8 cellular contexts compared by ENCODE assay signal in genomic region chr6:134175532-134176282, GRCh38.
DNase-seq lines count a peak whose midpoint lies in the region; ATAC-seq and TF ChIP-seq lines count a peak whose summit lies in the region.

No MANE protein-coding gene starts in this region.

- ATAC-seq in GM21360 (IDR thresholded peaks at IDR 0.05; ENCODE audit: unreplicated experiment) (peak; percentile 3), IMR-90 (ENCODE audit: low read depth) (peak; percentile 28)
- no peak for ATAC-seq in stimulated activated memory B cell treated with anti-CD40 and anti-IgM and Interleukin-4, amounts not matched to agents 10 μg/mL and 1 μg/mL and 100 μg/mL, for 72 hours

- peak overlapping the region; percentile 73 to 90 (median 80) for H3K4me3 ChIP-seq in BLaER1 treated with 17β-estradiol and CSF1 and Interleukin-3, amounts not matched to agents 10 nM and 100 nM
- H3K4me3 ChIP-seq in IMR-90 (ENCODE audit: insufficient read depth, low read depth, low read length) (peak overlapping the region; percentile 62), endodermal cell (ENCODE audit: low read length) (peak overlapping the region; percentile 90), mesodermal cell (ENCODE audit: extremely low read depth, insufficient read depth, low read length, poor library complexity, severe bottlenecking) (peak overlapping the region; percentile 59)

- peaks cover 15% of the 10 kb centered on the region for H3K4me1 Mint-ChIP-seq in endodermal cell
- peaks cover 53% of the 10 kb centered on the region for H3K4me1 Mint-ChIP-seq in stimulated activated memory B cell treated with anti-CD40 and anti-IgM and Interleukin-4, amounts not matched to agents 10 μg/mL and 1 μg/mL and 100 μg/mL, for 72 hours

- H3K4ac ChIP-seq in IMR-90 (ENCODE audit: low read depth, low read length) = peak overlapping the region; percentile 90

- H4K20me1 ChIP-seq in BLaER1 treated with 17β-estradiol and CSF1 and Interleukin-3, amounts not matched to agents 10 nM and 100 nM = peaks cover 26 to 39% (median 37%) of the 10 kb centered on the region in 11 experiments; a peak in 21 of 22 replicates
- peaks cover 40% of the 10 kb centered on the region for H4K20me1 ChIP-seq in IMR-90 (ENCODE audit: insufficient read depth, low read length)

- TF ChIP-seq POLR2A in IMR-90 (IDR thresholded peaks at IDR 0.05; ENCODE audit: low read depth, low read length) = no peak; the same call in 1 of the 2 replicates

- in situ Hi-C loops in IMR-90 (cut with MboI; ENCODE audit: low sequenced_read_pairs) = loop anchor here (10.0 kb wide), 1 partner anchor 239 kb away; no protein-coding TSS in a partner anchor

- DNase-seq in IMR-90 (peak; percentile 78), endodermal cell (peak; percentile 88), GF-D8 (lab: John Stamatoyannopoulos, UW) (no peak)
- DNase-seq in activated CD4-positive, alpha-beta T cell treated with anti-CD3 and anti-CD28 coated beads for 48 hours = peak; percentile 65

- H2BK20ac ChIP-seq in IMR-90 (ENCODE audit: low read depth, low read length) = peak overlapping the region; percentile 70

- H3K27ac Mint-ChIP-seq in endodermal cell = peak overlapping the region; percentile 67
- peak overlapping the region; percentile 75 for H3K27ac Mint-ChIP-seq in stimulated activated memory B cell treated with anti-CD40 and anti-IgM and Interleukin-4, amounts not matched to agents 10 μg/mL and 1 μg/mL and 100 μg/mL, for 72 hours

- H3K27me3 Mint-ChIP-seq in endodermal cell (ENCODE audit: insufficient read depth) = peaks cover 25% of the 10 kb centered on the region
- H3K27me3 Mint-ChIP-seq in stimulated activated memory B cell treated with anti-CD40 and anti-IgM and Interleukin-4, amounts not matched to agents 10 μg/mL and 1 μg/mL and 100 μg/mL, for 72 hours = no peaks in the 10 kb centered on the region

- 0% methylated on average over 25 of the region's 44 CpGs; no CpG with 5 or more reads in 1 of the 2 experiments for WGBS in IMR-90 (ENCODE audit: extremely low coverage in 2 of 2, insufficient read length in 1 of 2), 2 experiments
- 2 to 4% methylated on average over 24 to 44 of the region's 44 CpGs for WGBS in endodermal cell (ENCODE audit: insufficient coverage in 1 of 2, insufficient read length in 1 of 2), 2 experiments
- 0 to 2% methylated on average over 32 to 39 of the region's 44 CpGs for WGBS in mesodermal cell (ENCODE audit: insufficient coverage in 2 of 2), 2 experiments

- peak overlapping the region; percentile 93 for H4K91ac ChIP-seq in IMR-90 (ENCODE audit: insufficient read depth, low read depth, low read length)

- H3K23ac ChIP-seq in IMR-90 (ENCODE audit: low read depth, low read length) = peak overlapping the region; percentile 78

- peak overlapping the region; percentile 68 for H3K56ac ChIP-seq in IMR-90 (ENCODE audit: extremely low read depth, insufficient read depth, low read length)

- CTCF ChIA-PET in IMR-90 (lab: Yijun Ruan, JAX) = interaction anchor here (0.5 kb wide), 1 partner anchor 221 kb away, joined by 3 read pairs; no protein-coding TSS in a partner anchor

- peak overlapping the region; percentile 68 for H3K4me3 Mint-ChIP-seq in endodermal cell
- H3K4me3 Mint-ChIP-seq in stimulated activated memory B cell treated with anti-CD40 and anti-IgM and Interleukin-4, amounts not matched to agents 10 μg/mL and 1 μg/mL and 100 μg/mL, for 72 hours = peak overlapping the region; percentile 90

- H4K8ac ChIP-seq in IMR-90 (ENCODE audit: low read depth in 2 of 2, low read length in 2 of 2) = peak overlapping the region; percentile 89 to 91

- peak overlapping the region; percentile 84 for H2BK120ac ChIP-seq in IMR-90 (ENCODE audit: low read depth, low read length)

- no peaks in the 10 kb centered on the region for H3K9me3 ChIP-seq in BLaER1 treated with 17β-estradiol and CSF1 and Interleukin-3, amounts not matched to agents 10 nM and 100 nM (replicated peaks in 1 of 11)
- no peaks in the 10 kb centered on the region for H3K9me3 ChIP-seq in IMR-90 (ENCODE audit: control insufficient read depth, insufficient read depth, low read length)
- H3K9me3 ChIP-seq in endodermal cell (ENCODE audit: control insufficient read depth, low read length) = no peaks in the 10 kb centered on the region
- H3K9me3 ChIP-seq in mesodermal cell (ENCODE audit: control insufficient read depth, low read length) = no peaks in the 10 kb centered on the region

- POLR2A ChIA-PET in IMR-90 (lab: Charles Lee; ENCODE audit: unreplicated experiment) = interaction anchor here (0.7 kb wide), 1 partner anchor 198 kb away, joined by 3 read pairs; no protein-coding TSS in a partner anchor

- H4K5ac ChIP-seq in IMR-90 (ENCODE audit: low read depth, low read length) = peak overlapping the region; percentile 43

- peak overlapping the region; percentile 90 for H2AFZ ChIP-seq in IMR-90 (replicated peaks; ENCODE audit: low read length, poor library complexity)

- dilution Hi-C loops in IMR-90 (cut with HindIII; ENCODE audit: low sequenced_read_pairs, unreplicated experiment) = no loop called here

- H3K36me3 ChIP-seq in BLaER1 treated with 17β-estradiol and CSF1 and Interleukin-3, amounts not matched to agents 10 nM and 100 nM = peaks cover 28 to 39% (median 31%) of the 10 kb centered on the region in 11 experiments
- H3K36me3 ChIP-seq in IMR-90 (ENCODE audit: control insufficient read depth, insufficient read depth, low read length) = peaks cover 30% of the 10 kb centered on the region
- peaks cover 8% of the 10 kb centered on the region for H3K36me3 ChIP-seq in endodermal cell (ENCODE audit: control insufficient read depth, insufficient read depth, low read length)
- peaks cover 32% of the 10 kb centered on the region for H3K36me3 ChIP-seq in mesodermal cell (ENCODE audit: control insufficient read depth, insufficient read depth, low read length)

- no peak for TF ChIP-seq CTCF in IMR-90 (conservative IDR thresholded peaks at IDR 0.05; ENCODE audit: low read depth, low read length)
- no peak for TF ChIP-seq CTCF in endodermal cell (conservative IDR thresholded peaks at IDR 0.05)

- TF ChIP-seq RAD21 in IMR-90 (IDR thresholded peaks at IDR 0.05; ENCODE audit: low read length) = no peak

- H2AK5ac ChIP-seq in IMR-90 (ENCODE audit: low read depth, low read length) = peak overlapping the region; percentile 20

- intact Hi-C loops in IMR-90 (cut with micrococcal nuclease) = loop anchor here (1.0 to 5.0 kb wide), 5 partner anchors 121 to 375 kb away; no protein-coding TSS in a partner anchor

- no peaks in the 10 kb centered on the region for H3K9me3 Mint-ChIP-seq in endodermal cell
- no peaks in the 10 kb centered on the region for H3K9me3 Mint-ChIP-seq in stimulated activated memory B cell treated with anti-CD40 and anti-IgM and Interleukin-4, amounts not matched to agents 10 μg/mL and 1 μg/mL and 100 μg/mL, for 72 hours

- H3K18ac ChIP-seq in IMR-90 (ENCODE audit: low read depth, low read length) = peak overlapping the region; percentile 59

- peaks cover 13% of the 10 kb centered on the region for H3K9me1 ChIP-seq in IMR-90 (ENCODE audit: insufficient read depth, low read length)

- peak overlapping the region; percentile 33; the same call in 2 of the 3 replicates for H2BK15ac ChIP-seq in IMR-90 (ENCODE audit: low read depth, low read length)

- H3K4me1 ChIP-seq in BLaER1 treated with 17β-estradiol and CSF1 and Interleukin-3, amounts not matched to agents 10 nM and 100 nM = peaks cover 46 to 64% (median 55%) of the 10 kb centered on the region in 10 experiments
- peaks cover 11% of the 10 kb centered on the region for H3K4me1 ChIP-seq in IMR-90 (ENCODE audit: control insufficient read depth, insufficient read depth, low read length)
- no peaks in the 10 kb centered on the region for H3K4me1 ChIP-seq in endodermal cell (ENCODE audit: control insufficient read depth, insufficient read depth, low read length)
- peaks cover 29% of the 10 kb centered on the region for H3K4me1 ChIP-seq in mesodermal cell (ENCODE audit: control insufficient read depth, insufficient read depth, low read length, poor library complexity, severe bottlenecking)

- peaks cover 0 to 14% (median 9%) of the 10 kb centered on the region in 11 experiments; a peak in 15 of 22 replicates for H3K27me3 ChIP-seq in BLaER1 treated with 17β-estradiol and CSF1 and Interleukin-3, amounts not matched to agents 10 nM and 100 nM
- H3K27me3 ChIP-seq in IMR-90 (ENCODE audit: control insufficient read depth, insufficient read depth, low read length) (no peaks in the 10 kb centered on the region), endodermal cell (ENCODE audit: control insufficient read depth, insufficient read depth, low read length, poor library complexity, severe bottlenecking) (peaks cover 27% of the 10 kb centered on the region)

- H3K27ac ChIP-seq in BLaER1 treated with 17β-estradiol and CSF1 and Interleukin-3, amounts not matched to agents 10 nM and 100 nM = peak overlapping the region; percentile 90 to 100 (median 94)
- H3K27ac ChIP-seq in IMR-90 (ENCODE audit: insufficient read depth, low read length) (peak overlapping the region; percentile 76), endodermal cell (ENCODE audit: low read depth, low read length) (no peak overlapping the region), mesodermal cell (ENCODE audit: low read depth, low read length, severe bottlenecking) (peak overlapping the region; percentile 95)

- H3K4me2 ChIP-seq in BLaER1 treated with 17β-estradiol and CSF1 and Interleukin-3, amounts not matched to agents 10 nM and 100 nM = peak overlapping the region; percentile 86 to 98 (median 95)
- H3K4me2 ChIP-seq in IMR-90 (ENCODE audit: low read depth, low read length) = peak overlapping the region; percentile 75

- peak overlapping the region; percentile 89 to 100 (median 93) for H3K9ac ChIP-seq in BLaER1 treated with 17β-estradiol and CSF1 and Interleukin-3, amounts not matched to agents 10 nM and 100 nM
- H3K9ac ChIP-seq in IMR-90 (ENCODE audit: low read depth, low read length) (peak overlapping the region; percentile 72), endodermal cell (ENCODE audit: extremely low read depth, low read length, poor library complexity, severe bottlenecking) (peak overlapping the region; percentile 55)

- H3K14ac ChIP-seq in IMR-90 (replicated peaks; ENCODE audit: low read depth, low read length) = peak overlapping the region; percentile 77

- peak overlapping the region; percentile 85 for H2AK9ac ChIP-seq in IMR-90 (replicated peaks; ENCODE audit: low read depth, low read length, poor library complexity)

- BruUV-seq in IMR-90 (replicated peaks; lab: Mats Ljungman, UMichigan) = no TSS peak

- H2BK5ac ChIP-seq in IMR-90 (ENCODE audit: low read depth, low read length, poor library complexity, severe bottlenecking) = peak overlapping the region; percentile 83

- peaks cover 14 to 42% of the 10 kb centered on the region in 2 experiments for H3K79me1 ChIP-seq in IMR-90 (ENCODE audit: low read depth in 1 of 2, low read length in 2 of 2)

- peaks cover 13% of the 10 kb centered on the region for H3K36me3 Mint-ChIP-seq in endodermal cell (ENCODE audit: low read depth)
- H3K36me3 Mint-ChIP-seq in stimulated activated memory B cell treated with anti-CD40 and anti-IgM and Interleukin-4, amounts not matched to agents 10 μg/mL and 1 μg/mL and 100 μg/mL, for 72 hours = peaks cover 8% of the 10 kb centered on the region
